In the genomic region with DNA sequence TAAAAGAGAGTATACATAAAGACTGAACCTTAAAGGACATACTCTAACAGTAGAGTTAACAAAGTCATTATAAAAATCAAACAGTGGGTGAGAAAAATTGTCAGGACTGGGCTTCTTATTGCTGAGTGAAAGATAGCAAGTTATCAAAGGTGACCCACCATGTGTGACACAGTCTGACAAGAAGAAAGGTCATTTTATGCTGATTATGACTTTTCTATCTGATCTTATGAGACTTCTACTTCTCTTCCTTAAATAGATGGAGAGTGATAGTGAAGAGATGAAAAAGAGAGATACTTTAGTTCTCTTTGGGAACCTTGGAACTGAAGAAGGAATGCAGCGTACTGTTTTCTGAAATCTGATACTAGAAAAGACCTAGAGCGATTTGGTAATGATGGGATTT, we compare ENCODE assay signal across 19 cellular contexts.
A peak's percentile ranks its signal among the peaks of the same experiment; 100 is the strongest.
DNase-seq lines count a peak whose midpoint lies in the region; ATAC-seq, FAIRE-seq and TF ChIP-seq lines count a peak whose summit lies in the region.
"Had no signal": no experiment of that assay in that cellular context is flagged by ENCODE, and none has a peak within 500 bp of the region (broad histone marks: within the 10 kb centered on the region; RNA-seq: fewer than 3 reads in every experiment).

No MANE protein-coding gene starts in this region.

- H3K4me1 ChIP-seq in HepG2 (ENCODE audit: insufficient read depth, low read length) (no peaks in the 10 kb centered on the region), right lobe of liver (no peaks in the 10 kb centered on the region)
- H3K4me1 ChIP-seq: BE2C, BLaER1 had no signal

- TF ChIP-seq CTCF in HepG2 (CRISPR knock-in tag; IDR thresholded peaks at IDR 0.05) (no peak), right lobe of liver (IDR thresholded peaks at IDR 0.05) (no peak), SU-DHL-6 (IDR thresholded peaks at IDR 0.05; ENCODE audit: insufficient read depth, low read length, poor library complexity, severe bottlenecking) (no peak)

- H3K4me2 ChIP-seq in HepG2 (ENCODE audit: low read depth, low read length), result no peak overlapping the region
- no peak overlapping the region for H3K4me2 ChIP-seq in SU-DHL-6 (ENCODE audit: low read depth, low read length, poor library complexity, severe bottlenecking)
- H3K4me2 ChIP-seq: BLaER1 had no signal

- no peaks in the 10 kb centered on the region for H3K79me2 ChIP-seq in HepG2 (ENCODE audit: insufficient read depth, low read length)
- H3K79me2 ChIP-seq in SU-DHL-6 (ENCODE audit: insufficient read depth, low read length), result no peaks in the 10 kb centered on the region

- no peaks in the 10 kb centered on the region for H4K20me1 ChIP-seq in HepG2 (ENCODE audit: insufficient read depth, low read length)
- H4K20me1 ChIP-seq in SU-DHL-6 (ENCODE audit: low read depth, low read length), result no peaks in the 10 kb centered on the region
- H4K20me1 ChIP-seq: BLaER1 had no signal

- no peak for TF ChIP-seq RAD21 in HepG2 (CRISPR knock-in tag; IDR thresholded peaks at IDR 0.05)

- intact Hi-C loops in HepG2 (cut with micrococcal nuclease; ENCODE audit: unreplicated experiment), result no loop called here
- intact Hi-C loops in right lobe of liver (cut with DNase I), result no loop called here

- H3K9me2 ChIP-seq in SU-DHL-6 (replicated peaks; ENCODE audit: insufficient read depth, low read length), result no peaks in the 10 kb centered on the region

- CTCF ChIA-PET in HepG2 (lab: Yijun Ruan, JAX; ENCODE audit: low intra/inter-chr PET ratio, low total read pairs), result no interaction called here

- H3K36me3 ChIP-seq in HepG2 (replicated peaks in 1 of 2; ENCODE audit: control insufficient read depth in 1 of 2, insufficient read depth in 2 of 2, low read length in 2 of 2) (no peaks in the 10 kb centered on the region), right lobe of liver (no peaks in the 10 kb centered on the region), SU-DHL-6 (ENCODE audit: low read length) (peaks cover 3% of the 10 kb centered on the region; the same call in 1 of the 2 replicates)
- H3K36me3 ChIP-seq: BE2C, BLaER1 had no signal

- H3K27ac ChIP-seq in HepG2 (ENCODE audit: extremely low read length, insufficient read depth, low read length), result no peak overlapping the region
- H3K27ac ChIP-seq in right lobe of liver, result no peak overlapping the region
- no peak overlapping the region for H3K27ac ChIP-seq in SU-DHL-6 (ENCODE audit: low read depth, low read length)
- H3K27ac ChIP-seq: 22Rv1, BLaER1 had no signal

- H3K27me3 ChIP-seq in HepG2 (ENCODE audit: control insufficient read depth in 1 of 2, insufficient read depth in 2 of 2, low read length in 2 of 2) (no peaks in the 10 kb centered on the region), right lobe of liver (no peaks in the 10 kb centered on the region), SU-DHL-6 (ENCODE audit: low read length) (no peaks in the 10 kb centered on the region)
- H3K27me3 ChIP-seq: BE2C, BLaER1 had no signal

- H2AFZ ChIP-seq in HepG2 (ENCODE audit: low read length) (no peak overlapping the region), SU-DHL-6 (ENCODE audit: low read depth, low read length, severe bottlenecking) (peak overlapping the region; percentile 34)

- H3F3A ChIP-seq in SU-DHL-6 (ENCODE audit: insufficient read depth), result no peaks in the 10 kb centered on the region

- ATAC-seq in HepG2, result no peak
- ATAC-seq in right lobe of liver, result no peak
- ATAC-seq in GM19397 (IDR thresholded peaks at IDR 0.05; ENCODE audit: unreplicated experiment), result no peak

- DNase-seq in HepG2 (ENCODE audit: low spot score) (no peak), right lobe of liver (no peak), hypothalamus (lab: John Stamatoyannopoulos, UW) (no peak)
- DNase-seq: ACHN; BE2C; C1 segment of cervical spinal cord; CD4-positive, alpha-beta memory T cell; CD4-positive, CD25-positive, alpha-beta regulatory T cell; CD8-positive, alpha-beta memory T cell; COR-L47; DMS 273 treated with DMSO at 0.1 percent for 48 hours; DMS79 treated with DMSO at 0.1 percent for 48 hours; GF-D8 had no signal

- no peak for FAIRE-seq in HepG2 (lab: Jason Lieb, UNC)
- FAIRE-seq: GM12891, GM19239 had no signal

- H3K9ac ChIP-seq in HepG2 (ENCODE audit: insufficient read depth, low read depth, low read length), result no peak overlapping the region
- no peak overlapping the region for H3K9ac ChIP-seq in SU-DHL-6 (ENCODE audit: low read length)
- H3K9ac ChIP-seq: BLaER1 had no signal

- no peak overlapping the region for H3K4me3 ChIP-seq in HepG2 (replicated peaks in 1 of 3; ENCODE audit: insufficient read depth in 1 of 3, low read depth in 2 of 3, low read length in 3 of 3)
- H3K4me3 ChIP-seq in right lobe of liver, result no peak overlapping the region
- no peak overlapping the region for H3K4me3 ChIP-seq in SU-DHL-6 (ENCODE audit: insufficient read depth, low read length, poor library complexity, severe bottlenecking)
- H3K4me3 ChIP-seq: BLaER1 had no signal

- no peak for TF ChIP-seq POLR2A in HepG2 (IDR thresholded peaks at IDR 0.05; ENCODE audit: insufficient read depth in 1 of 2, low read depth in 2 of 2, low read length in 2 of 2)
- no peak for TF ChIP-seq POLR2A in right lobe of liver (IDR thresholded peaks at IDR 0.05)

- peaks cover 84% of the 10 kb centered on the region for H3K9me3 ChIP-seq in HepG2 (ENCODE audit: low read length)
- no peaks in the 10 kb centered on the region for H3K9me3 ChIP-seq in right lobe of liver
- no peaks in the 10 kb centered on the region for H3K9me3 ChIP-seq in SU-DHL-6 (ENCODE audit: insufficient read depth, low read length)
- H3K9me3 ChIP-seq: BE2C, BLaER1 had no signal

- no TSS peak for BruUV-seq in HepG2 (replicated peaks; lab: Mats Ljungman, UMichigan)

- WGBS in HepG2 (ENCODE audit: low lambda C conversion rate), result 3% methylated on average over 2 of the region's 2 CpGs
- WGBS in right lobe of liver (ENCODE audit: insufficient coverage, low coverage, low lambda C conversion rate, missing lambda C conversion rate), result 55% methylated on average over 2 of the region's 2 CpGs

- TF ChIP-seq EP300 in HepG2 (IDR thresholded peaks at IDR 0.05; ENCODE audit: low read depth in 2 of 2, low read length in 2 of 2) (no peak), HepG2 (CRISPR knock-in tag; IDR thresholded peaks at IDR 0.05; ENCODE audit: borderline replicate concordance) (no peak)

- in situ Hi-C loops in HepG2 (cut with HindIII; ENCODE audit: extremely low pct_ligation_motif_present, low pct_unique_long_range_greater_than_20kb), result no loop called here

- POLR2A ChIA-PET in HepG2 (lab: Yijun Ruan, JAX), result no interaction called here

TF ChIP-seq in HepG2, 621 proteins besides CTCF, POLR2A, EP300 and RAD21:
- TF ChIP-seq MAFF (IDR thresholded peaks at IDR 0.05; ENCODE audit: low read depth, low read length) (peak; percentile 75), ZNF124 (CRISPR knock-in tag; IDR thresholded peaks at IDR 0.05) (no peak), GZF1 (CRISPR knock-in tag; IDR thresholded peaks at IDR 0.05) (no peak), MAFK (conservative IDR thresholded peaks at IDR 0.05 in 1 of 2, IDR thresholded peaks at IDR 0.05 in 1 of 2; ENCODE audit: low read length in 2 of 2) (peak; percentile 75 to 77)
- TF ChIP-seq, protein P1, sequence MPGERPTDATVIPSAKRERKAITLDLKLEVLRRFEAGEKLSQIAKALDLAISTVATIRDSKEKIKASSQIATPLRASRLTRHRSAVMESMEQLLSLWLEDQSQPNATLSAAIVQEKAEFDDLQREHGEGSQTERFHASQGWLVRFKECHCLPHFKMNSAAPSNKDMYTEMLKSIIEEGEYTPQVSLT (CRISPR knock-in tag; IDR thresholded peaks at IDR 0.05; ENCODE audit: borderline replicate concordance, low read depth), result no peak
